In genomic region chr2:240878341-240878936, GRCh38 we compare ENCODE assay signal across 29 cellular contexts. TPM values are rescaled to one million over a fixed set of nuclear protein-coding genes. Genes with fewer than 3 reads are reported as not detected.
DNase-seq lines count a peak whose midpoint lies in the region; ATAC-seq and TF ChIP-seq lines count a peak whose summit lies in the region.
"Had no signal": no experiment of that assay in that cellular context is flagged by ENCODE, and none has a peak within 500 bp of the region (broad histone marks: within the 10 kb centered on the region; RNA-seq: fewer than 3 reads in every experiment).

No MANE protein-coding gene starts in this region.

- H3K27me3 ChIP-seq in left lung: no peaks in the 10 kb centered on the region
- H3K27me3 ChIP-seq in osteoblast (ENCODE audit: insufficient read depth, low read length): peaks cover 10% of the 10 kb centered on the region

- no peaks in the 10 kb centered on the region for H4K20me1 ChIP-seq in osteoblast (ENCODE audit: insufficient read depth, low read length)

- H3K27ac ChIP-seq in left lung (no peak overlapping the region), osteoblast (ENCODE audit: low read depth, low read length) (no peak overlapping the region)
- H3K27ac ChIP-seq: KMS-11 had no signal

- no peaks in the 10 kb centered on the region for H3K27me3 Mint-ChIP-seq in stimulated activated naive CD8-positive, alpha-beta T cell treated with anti-CD3 and anti-CD28 coated beads, Interleukin-15, amount 100 ng/mL, for 72 hours
- peaks cover 0 to 2% (median 0%) of the 10 kb centered on the region in 3 donors for H3K27me3 Mint-ChIP-seq in immature natural killer cell (ENCODE audit: low read depth in 3 of 3)
- H3K27me3 Mint-ChIP-seq: CD4-positive, alpha-beta memory T cell; IgD-negative memory B cell had no signal

- no peak overlapping the region for H2AFZ ChIP-seq in osteoblast (ENCODE audit: low read length)

- no peaks in the 10 kb centered on the region for H3K79me2 ChIP-seq in osteoblast (ENCODE audit: insufficient read depth, low read length)

- H3K9me3 ChIP-seq in left lung (no peaks in the 10 kb centered on the region), osteoblast (ENCODE audit: low read depth, low read length) (no peaks in the 10 kb centered on the region)

- H3K9me3 Mint-ChIP-seq in stimulated activated naive CD8-positive, alpha-beta T cell treated with anti-CD3 and anti-CD28 coated beads, Interleukin-15, amount 100 ng/mL, for 72 hours: no peaks in the 10 kb centered on the region
- H3K9me3 Mint-ChIP-seq in immature natural killer cell: no peaks in the 10 kb centered on the region
- H3K9me3 Mint-ChIP-seq: CD4-positive, alpha-beta memory T cell; IgD-negative memory B cell had no signal

- H3K4me1 Mint-ChIP-seq in stimulated activated naive CD8-positive, alpha-beta T cell treated with anti-CD3 and anti-CD28 coated beads, Interleukin-15, amount 100 ng/mL, for 72 hours: no peaks in the 10 kb centered on the region
- no peaks in the 10 kb centered on the region for H3K4me1 Mint-ChIP-seq in immature natural killer cell
- H3K4me1 Mint-ChIP-seq: CD4-positive, alpha-beta memory T cell; IgD-negative memory B cell had no signal

- no peak for TF ChIP-seq CTCF in left lung (IDR thresholded peaks at IDR 0.05)
- TF ChIP-seq CTCF in osteoblast (IDR thresholded peaks at IDR 0.05; ENCODE audit: extremely low read depth, low read depth, low read length): no peak

- H3K4me3 ChIP-seq in left lung (no peak overlapping the region), osteoblast (ENCODE audit: insufficient read depth, low read length) (no peak overlapping the region)
- H3K4me3 ChIP-seq: GM12878 had no signal

- no peaks in the 10 kb centered on the region for H3K4me1 ChIP-seq in left lung
- no peaks in the 10 kb centered on the region for H3K4me1 ChIP-seq in osteoblast (ENCODE audit: insufficient read depth, low read length)

- H3K27ac Mint-ChIP-seq in stimulated activated naive CD8-positive, alpha-beta T cell treated with anti-CD3 and anti-CD28 coated beads, Interleukin-15, amount 100 ng/mL, for 72 hours: no peak overlapping the region
- H3K27ac Mint-ChIP-seq in immature natural killer cell: no peak overlapping the region
- H3K27ac Mint-ChIP-seq: IgD-negative memory B cell had no signal

- no peak overlapping the region for H3K4me3 Mint-ChIP-seq in stimulated activated naive CD8-positive, alpha-beta T cell treated with anti-CD3 and anti-CD28 coated beads, Interleukin-15, amount 100 ng/mL, for 72 hours
- H3K4me3 Mint-ChIP-seq in immature natural killer cell: no peak overlapping the region
- H3K4me3 Mint-ChIP-seq: CD4-positive, alpha-beta memory T cell; IgD-negative memory B cell had no signal

- ATAC-seq in stimulated activated naive CD8-positive, alpha-beta T cell treated with anti-CD3 and anti-CD28 coated beads, Interleukin-15, amount 100 ng/mL, for 72 hours: peak; percentile 19
- no peak for ATAC-seq in stimulated activated naive CD8-positive, alpha-beta T cell treated with anti-CD3 and anti-CD28 coated beads, Interleukin-15, Interleukin-2, amounts not matched to agents 100 U/mL and 50 U/mL, for 24 hours
- ATAC-seq in left lung (no peak), GM21367 (IDR thresholded peaks at IDR 0.05; ENCODE audit: unreplicated experiment) (no peak)
- ATAC-seq: GM12878, HCT116 had no signal

- H3K36me3 ChIP-seq in left lung (no peaks in the 10 kb centered on the region), osteoblast (ENCODE audit: insufficient read depth, low read length) (no peaks in the 10 kb centered on the region)

- intact Hi-C loops in left lung (cut with DNase I): no loop called here

- H3K36me3 Mint-ChIP-seq in immature natural killer cell: no peaks in the 10 kb centered on the region
- H3K36me3 Mint-ChIP-seq: CD4-positive, alpha-beta memory T cell had no signal

- DNase-seq in stimulated activated naive CD8-positive, alpha-beta T cell treated with anti-CD3 and anti-CD28 coated beads, Interleukin-15, amount 100 ng/mL, for 72 hours: no peak
- DNase-seq in stimulated activated naive CD8-positive, alpha-beta T cell treated with anti-CD3 and anti-CD28 coated beads, Interleukin-15, Interleukin-2, amounts not matched to agents 100 U/mL and 50 U/mL, for 24 hours: no peak
- DNase-seq in left lung: peak; percentile 25 to 65
- DNase-seq in osteoblast (ENCODE audit: insufficient read length, low spot score, missing footprints): peak; percentile 78
- DNase-seq in GDM1 (lab: John Stamatoyannopoulos, UW): no peak
- no peak for DNase-seq in immature natural killer cell
- DNase-seq: AML-193, C1 segment of cervical spinal cord, COR-L47, DMS53, MM.1S, NCI-H1048, NCI-H1417, NCI-H1694, NCI-H2029 treated with DMSO at 0.1 percent for 48 hours, NCI-H2227 treated with DMSO at 0.1 percent for 48 hours, NCI-H69, SHP77 treated with DMSO at 0.1 percent for 48 hours had no signal

- no peak overlapping the region for H3K4me2 ChIP-seq in osteoblast (ENCODE audit: insufficient read depth, low read length)
- H3K4me2 ChIP-seq: KMS-11 had no signal

RNA-seq across cellular contexts. Expression of gene AGXT, which starts 9.8 kb away (rescaled TPM):
- total RNA-seq in left lung (not detected), osteoblast (not detected in 2 replicates)
- polyA plus RNA-seq in immature natural killer cell: not detected
- total RNA-seq: CD4-positive, alpha-beta memory T cell; Daoy; G401; H4; NCI-H460; OCI-LY7 had no signal
- polyA plus RNA-seq: CD4-positive, alpha-beta memory T cell; GM12878; IgD-negative memory B cell had no signal

RNA-seq across cellular contexts. Expression of gene MAB21L4, which starts 17.5 kb away (rescaled TPM):
- total RNA-seq in left lung (10 to 100 TPM; 20.6 to 35.7 TPM), osteoblast (not detected in 2 replicates)
- not detected for polyA plus RNA-seq in immature natural killer cell
- total RNA-seq: CD4-positive, alpha-beta memory T cell; Daoy; G401; GM12878; H4; NCI-H460; OCI-LY7 had no signal
- polyA plus RNA-seq: CD4-positive, alpha-beta memory T cell; IgD-negative memory B cell had no signal

RNA-seq across cellular contexts. Expression of gene CROCC2, which starts 27.7 kb away (rescaled TPM):
- total RNA-seq in left lung (1 to 10 TPM in 1 of 2 donors, under 1 TPM in 1; 0.32 to 2.3 TPM), osteoblast (under 0.01 TPM in 2 replicates)
- not detected for polyA plus RNA-seq in immature natural killer cell
- total RNA-seq: CD4-positive, alpha-beta memory T cell; Daoy; G401; GM12878; H4; NCI-H460; OCI-LY7 had no signal
- polyA plus RNA-seq: CD4-positive, alpha-beta memory T cell; GM12878; IgD-negative memory B cell had no signal

RNA-seq across cellular contexts. Expression of gene KIF1A, which starts 58.4 kb away (rescaled TPM):
- total RNA-seq in left lung (under 1 TPM; 0.42 to 0.87 TPM), osteoblast (under 0.01 TPM in 1 of 2 replicates, not detected in the other)
- polyA plus RNA-seq in immature natural killer cell: not detected
- total RNA-seq: CD4-positive, alpha-beta memory T cell; OCI-LY7 had no signal
- polyA plus RNA-seq: CD4-positive, alpha-beta memory T cell; IgD-negative memory B cell had no signal

Comparison
In these comparisons a context has a peak if more than half of its experiments do, and no peak if none do; other contexts are left out.
1. DNase-seq: peak in left lung (2 of 2) and osteoblast (single experiment); none in stimulated activated naive CD8-positive, alpha-beta T cell treated with anti-CD3 and anti-CD28 coated beads, Interleukin-15, amount 100 ng/mL, for 72 hours (0 of 2), stimulated activated naive CD8-positive, alpha-beta T cell treated with anti-CD3 and anti-CD28 coated beads, Interleukin-15, Interleukin-2, amounts not matched to agents 100 U/mL and 50 U/mL, for 24 hours (single experiment), GDM1 (single experiment) and immature natural killer cell (0 of 3).
2. RNA of gene MAB21L4, which starts 17.5 kb away (total RNA-seq): 20.6 to 35.7 TPM in left lung; not detected in osteoblast; every median in the first group is over 10 times any median in the second.